Comparison of ENCODE assay signal across 8 cellular contexts in genomic region chr16:77723108-77723514, GRCh38. TPM values are rescaled to one million over a fixed set of nuclear protein-coding genes. Genes with fewer than 3 reads are reported as not detected.
DNase-seq lines count a peak whose midpoint lies in the region; ATAC-seq, FAIRE-seq and TF ChIP-seq lines count a peak whose summit lies in the region.

No MANE protein-coding gene starts in this region.

- no peaks in the 10 kb centered on the region for H3K79me1 ChIP-seq in H1 (ENCODE audit: low read depth, low read length)

- CTCF ChIA-PET in H1 (lab: Charles Lee; ENCODE audit: partially characterized antibody) = interaction anchor here (0.6 to 1.1 kb wide), 2 partner anchors 59 to 248 kb away, joined by 3 to 5 read pairs; no protein-coding TSS in a partner anchor

- H3K27me3 ChIP-seq in ACC112 (ENCODE audit: insufficient read depth, low read length) (no peaks in the 10 kb centered on the region), SJSA1 (replicated peaks) (no peaks in the 10 kb centered on the region), H1 (replicated peaks in 1 of 4; ENCODE audit: control insufficient read depth in 3 of 4, extremely low read depth in 1 of 4, insufficient read depth in 3 of 4, low read length in 3 of 4) (no peaks in the 10 kb centered on the region), mononuclear cell (ENCODE audit: insufficient read depth, low read length) (no peaks in the 10 kb centered on the region), aorta (ENCODE audit: control insufficient read depth in 1 of 2, insufficient read depth in 2 of 2, low read length in 1 of 2) (no peaks in the 10 kb centered on the region)

- no peak overlapping the region for H3K23ac ChIP-seq in H1 (ENCODE audit: insufficient read length)

- no peak overlapping the region for H3K14ac ChIP-seq in H1 (ENCODE audit: insufficient read length)

- no peak overlapping the region for H2BK20ac ChIP-seq in H1 (ENCODE audit: low read length)

- POLR2A ChIA-PET in H1 (lab: Charles Lee; ENCODE audit: partially characterized antibody) = no interaction called here

- H2BK15ac ChIP-seq in H1 (ENCODE audit: low read length) = no peak overlapping the region

- H3K27ac ChIP-seq in ACC112 (ENCODE audit: low read depth, low read length) (peak overlapping the region; percentile 25; the same call in 1 of the 2 replicates), SJSA1 (peak overlapping the region; percentile 61), H1 (ENCODE audit: low read depth, low read length) (peak overlapping the region; percentile 85), aorta (ENCODE audit: low read depth in 1 of 2, low read length in 2 of 2) (peak overlapping the region in 1 of 2 donors; percentile 90)

- H3K56ac ChIP-seq in H1 (replicated peaks; ENCODE audit: insufficient read length, low read depth, low read length) = no peak overlapping the region

- H3K9ac ChIP-seq in H1 (replicated peaks in 1 of 4; ENCODE audit: extremely low read depth in 1 of 4, low read depth in 3 of 4, low read length in 3 of 4) = peak overlapping the region in 3 of 4 experiments; percentile 37 to 75 (median 62); a peak in 6 of 7 replicates

- no peak for TF ChIP-seq POLR2A in H1 (IDR thresholded peaks at IDR 0.05; ENCODE audit: control extremely low read depth in 1 of 2, low read depth in 2 of 2, low read length in 2 of 2)

- no peaks in the 10 kb centered on the region for H3K36me3 ChIP-seq in ACC112 (ENCODE audit: insufficient read depth, low read length)
- H3K36me3 ChIP-seq in SJSA1 = no peaks in the 10 kb centered on the region
- H3K36me3 ChIP-seq in H1 (ENCODE audit: control insufficient read depth in 2 of 4, insufficient read depth in 4 of 4, low read length in 3 of 4) = no peaks in the 10 kb centered on the region
- H3K36me3 ChIP-seq in aorta (ENCODE audit: control insufficient read depth in 1 of 2, insufficient read depth in 2 of 2, low read length in 1 of 2) = no peaks in the 10 kb centered on the region

- TF ChIP-seq CTCF in H1 (IDR thresholded peaks at IDR 0.05; ENCODE audit: control extremely low read depth in 1 of 3, insufficient read depth in 1 of 3, low read depth in 1 of 3, low read length in 3 of 3) = no peak

- H2AFZ ChIP-seq in ACC112 (ENCODE audit: low read length, unreplicated experiment) (peak overlapping the region; percentile 85), H1 (ENCODE audit: low read length) (peak overlapping the region; percentile 71; the same call in 1 of the 2 replicates)

- H4K91ac ChIP-seq in H1 (replicated peaks; ENCODE audit: insufficient read length, low read length) = no peak overlapping the region

- H3K4me1 ChIP-seq in ACC112 (ENCODE audit: control insufficient read depth, insufficient read depth, low read length, unreplicated experiment) (no peaks in the 10 kb centered on the region), SJSA1 (replicated peaks) (peaks cover 5% of the 10 kb centered on the region), H1 (replicated peaks in 1 of 4; ENCODE audit: control insufficient read depth in 3 of 4, insufficient read depth in 4 of 4, low read length in 3 of 4) (peaks cover 0 to 4% (median 3%) of the 10 kb centered on the region in 4 experiments; a peak in 3 of 7 replicates), mononuclear cell (ENCODE audit: insufficient read depth, low read length) (peaks cover 23% of the 10 kb centered on the region), aorta (ENCODE audit: control insufficient read depth in 1 of 2, insufficient read depth in 2 of 2, low read length in 2 of 2) (no peaks in the 10 kb centered on the region)

- peak overlapping the region; percentile 69 to 73 for H3K4me2 ChIP-seq in H1 (ENCODE audit: insufficient read depth in 1 of 2, low read depth in 2 of 2, low read length in 2 of 2)

- 54% methylated on average over 5 of the region's 5 CpGs; no CpG with 5 or more reads in 1 of the 2 experiments for WGBS in H1 (ENCODE audit: extremely low coverage in 1 of 2, insufficient coverage in 1 of 2, insufficient read length in 1 of 2, insufficient replicate concordance in 2 of 2, low coverage in 1 of 2, low lambda C conversion rate in 2 of 2, missing lambda C conversion rate in 1 of 2), 2 experiments
- 0% methylated on average over 5 of the region's 5 CpGs for WGBS in aorta, 2 donors

- H3K9me3 ChIP-seq in SJSA1 (replicated peaks) = no peaks in the 10 kb centered on the region
- no peaks in the 10 kb centered on the region for H3K9me3 ChIP-seq in H1 (ENCODE audit: insufficient read depth in 2 of 2, low read depth in 1 of 2, low read length in 1 of 2)
- H3K9me3 ChIP-seq in mononuclear cell (ENCODE audit: low read depth, low read length) = no peaks in the 10 kb centered on the region
- H3K9me3 ChIP-seq in aorta (ENCODE audit: control insufficient read depth, low read length) = no peaks in the 10 kb centered on the region

- no peak overlapping the region for H3K4ac ChIP-seq in H1 (replicated peaks; ENCODE audit: insufficient read length, low read depth, low read length)

- H3K79me2 ChIP-seq in ACC112 (ENCODE audit: control insufficient read depth, insufficient read depth, low read length, unreplicated experiment) (no peaks in the 10 kb centered on the region), H1 (ENCODE audit: control insufficient read depth in 1 of 2, insufficient read depth in 2 of 2, low read length in 2 of 2) (no peaks in the 10 kb centered on the region)

- no peak overlapping the region for H3K18ac ChIP-seq in H1 (ENCODE audit: extremely low read depth, low read length)

- no peak for DNase-seq in SJSA1 (ENCODE audit: low read depth in 1 of 2, low spot score in 2 of 2)
- no peak for DNase-seq in H1 (ENCODE audit: low read depth in 1 of 2, low spot score in 2 of 2)
- peak in 1 of 2 donors; percentile 50 for DNase-seq in aorta
- DNase-seq in effector CD4-positive, alpha-beta T cell = no peak

- peak overlapping the region; percentile 81; the same call in 1 of the 2 replicates for H4K8ac ChIP-seq in H1 (ENCODE audit: extremely low read depth, insufficient read depth, low read length)

- H2BK120ac ChIP-seq in H1 (replicated peaks; ENCODE audit: low read depth, low read length) = no peak overlapping the region

- no peaks in the 10 kb centered on the region for H3K23me2 ChIP-seq in H1 (ENCODE audit: low read depth, low read length)

- H3K4me3 ChIP-seq in ACC112 (ENCODE audit: low read depth, low read length) (peak overlapping the region; percentile 83), SJSA1 (peak overlapping the region; percentile 55), H1 (ENCODE audit: extremely low read depth in 1 of 4, insufficient read depth in 2 of 4, low read depth in 3 of 4, low read length in 4 of 4) (peak overlapping the region; percentile 41 to 76 (median 69)), mononuclear cell (ENCODE audit: low read length) (peak overlapping the region; percentile 83), aorta (ENCODE audit: low read length in 2 of 2) (peak overlapping the region; percentile 48 to 87)

- no peak overlapping the region for H4K5ac ChIP-seq in H1 (ENCODE audit: insufficient read length, low read depth, low read length)

- no peak for TF ChIP-seq EP300 in H1 (IDR thresholded peaks at IDR 0.05; ENCODE audit: borderline replicate concordance in 1 of 2, low read depth in 2 of 2, low read length in 2 of 2)

- no peak overlapping the region for H2AK5ac ChIP-seq in H1 (ENCODE audit: low read depth, low read length)

- no peaks in the 10 kb centered on the region for H4K20me1 ChIP-seq in H1 (replicated peaks in 1 of 2; ENCODE audit: control insufficient read depth in 1 of 2, insufficient read depth in 2 of 2, low read length in 2 of 2)

- intact Hi-C loops in aorta (cut with DNase I) = loop anchor here in 1 of 2 donors (2.0 to 5.0 kb wide), 2 partner anchors 249 to 280 kb away; no protein-coding TSS in a partner anchor

- FAIRE-seq in H1 (lab: Jason Lieb, UNC) = no peak

- TF ChIP-seq RAD21 in H1 (IDR thresholded peaks at IDR 0.05 in 1 of 2, conservative IDR thresholded peaks at IDR 0.05 in 1 of 2; ENCODE audit: low read depth in 2 of 2, low read length in 2 of 2) = no peak

- H2BK5ac ChIP-seq in H1 (ENCODE audit: low read depth, low read length) = 0 out of 2 replicates have a peak overlapping the region, but pooled peaks have one; percentile 55

- H2BK12ac ChIP-seq in H1 (ENCODE audit: low read depth, low read length) = no peak overlapping the region

- ATAC-seq in GM18499 (IDR thresholded peaks at IDR 0.05; ENCODE audit: insufficient read depth, unreplicated experiment) (peak; percentile 23), HG03108 (IDR thresholded peaks at IDR 0.05; ENCODE audit: unreplicated experiment) (peak; percentile 9), aorta (ENCODE audit: low FRiP score) (peak; percentile 40)

TF ChIP-seq in H1, 55 proteins besides CTCF, POLR2A, EP300 and RAD21 (continues in another document):
- TF ChIP-seq JUND (IDR thresholded peaks at IDR 0.05; ENCODE audit: low read length) (no peak), KDM4A (IDR thresholded peaks at IDR 0.05; ENCODE audit: low read depth, low read length, severe bottlenecking) (no peak), TAF7 (optimal IDR thresholded peaks at IDR 0.05; ENCODE audit: borderline replicate concordance, low read depth, low read length) (no peak), MAFK (IDR thresholded peaks at IDR 0.05; ENCODE audit: low read depth, low read length) (no peak), USF2 (IDR thresholded peaks at IDR 0.05; ENCODE audit: low read length) (no peak), BRCA1 (IDR thresholded peaks at IDR 0.05; ENCODE audit: low read depth, low read length) (no peak), TBP (IDR thresholded peaks at IDR 0.05; ENCODE audit: low read depth, low read length) (no peak), HDAC2 (IDR thresholded peaks at IDR 0.05; ENCODE audit: borderline replicate concordance in 1 of 2, low read depth in 2 of 2, low read length in 2 of 2) (no peak)

RNA-seq across cellular contexts. Expression of gene NUDT7, which starts 0.8 kb away (rescaled TPM):
- total RNA-seq in SJSA1 (2014; rRNA removed; shearing (Covaris generic)) = 2.8 and 3.0 TPM in 2 replicates
- 8.8 and 9.9 TPM in 2 replicates for total RNA-seq in H1 (2021; fragmentation: NEBNext Ultra II Directional; extraction: Animal tissue kit (Norgen Biotek cat#: 25700))
- polyA plus RNA-seq in H1 (2011; rRNA removed) (13.7 and 19.7 TPM in 2 replicates), aorta (10 to 100 TPM in 1 of 2 donors, 1 to 10 TPM in 1; 8.1 to 28.7 TPM)
- 21.5 TPM for polyA plus RNA-seq in H1 (2011; cell fraction: cytosol; rRNA removed)
- 15.0 TPM for polyA plus RNA-seq in H1 (2011; cell fraction: nucleus; rRNA removed)
- 9.7 to 12.8 TPM (median 12.6 TPM) in 4 replicates for polyA plus RNA-seq in H1 (2012, experiment 1 of 2)
- polyA plus RNA-seq in H1 (2012, experiment 2 of 2) = 4.0 TPM
- 9.6 TPM for polyA plus RNA-seq in H1 (2013, experiment 1 of 2)
- 10.7 TPM for polyA plus RNA-seq in H1 (2013, experiment 2 of 2)
- 14.2 and 16.1 TPM in 2 replicates for polyA minus RNA-seq in H1 (2011; rRNA and poly(A)+ RNA removed)
- polyA minus RNA-seq in H1 (2011; cell fraction: cytosol; rRNA and poly(A)+ RNA removed) = 10.3 TPM
- polyA minus RNA-seq in H1 (2011; cell fraction: nucleus; rRNA and poly(A)+ RNA removed) = 9.3 TPM
- total RNA-seq in mononuclear cell (1.5 TPM), aorta (10 to 100 TPM in 1 of 2 donors, 1 to 10 TPM in 1; 3.8 to 12.1 TPM)
